In genomic region chr13:113812140-113813036, GRCh38 we compare ENCODE assay signal across 20 cellular contexts. TPM values are rescaled to one million over a fixed set of nuclear protein-coding genes. Genes with fewer than 3 reads are reported as not detected.
DNase-seq lines count a peak whose midpoint lies in the region; ATAC-seq, FAIRE-seq and TF ChIP-seq lines count a peak whose summit lies in the region.
"Had no signal": no experiment of that assay in that cellular context is flagged by ENCODE, and none has a peak within 500 bp of the region (broad histone marks: within the 10 kb centered on the region; RNA-seq: fewer than 3 reads in every experiment).

No MANE protein-coding gene starts in this region.

- DNase-seq in HepG2 (ENCODE audit: low spot score) (no peak), right lobe of liver (no peak), K562 (ENCODE audit: extremely low read depth in 1 of 4, low spot score in 3 of 4) (no peak), neural crest cell (ENCODE audit: low read depth, low spot score) (no peak), brain microvascular endothelial cell (no peak), SKM-1 (lab: John Stamatoyannopoulos, UW; ENCODE audit: unreplicated experiment) (no peak), caudate nucleus (lab: John Stamatoyannopoulos, UW) (no peak)
- DNase-seq: Caco-2; CD8-positive, alpha-beta T cell; Kasumi-1; NCI-H1092 treated with DMSO at 0.1 percent for 48 hours; NCI-H1436; NCI-H187; NCI-H524; RPMI8226; SIG-M5 had no signal

- H3K27ac ChIP-seq in HepG2 (ENCODE audit: extremely low read length, insufficient read depth, low read length) (no peak overlapping the region), right lobe of liver (no peak overlapping the region), K562 (ENCODE audit: extremely low read depth, low read depth, low read length) (no peak overlapping the region), brain microvascular endothelial cell (no peak overlapping the region), caudate nucleus (ENCODE audit: low read depth, low read length) (no peak overlapping the region)
- H3K27ac ChIP-seq: C4-2B, SK-N-MC had no signal

- intact Hi-C loops in HepG2 (cut with micrococcal nuclease; ENCODE audit: unreplicated experiment): no loop called here
- intact Hi-C loops in right lobe of liver (cut with DNase I): loop anchor here in 1 of 2 donors (10.0 kb wide), 1 partner anchor 92 kb away; no protein-coding TSS in a partner anchor
- intact Hi-C loops in K562 (cut with micrococcal nuclease): no loop called here

- H3K79me2 ChIP-seq in HepG2 (ENCODE audit: insufficient read depth, low read length): no peaks in the 10 kb centered on the region
- no peaks in the 10 kb centered on the region for H3K79me2 ChIP-seq in K562 (ENCODE audit: control insufficient read depth, insufficient read depth, low read length)

- no peak overlapping the region for H3K4me3 ChIP-seq in HepG2 (replicated peaks in 1 of 3; ENCODE audit: insufficient read depth in 1 of 3, low read depth in 2 of 3, low read length in 3 of 3)
- no peak overlapping the region for H3K4me3 ChIP-seq in right lobe of liver
- H3K4me3 ChIP-seq in K562: no peak overlapping the region
- no peak overlapping the region for H3K4me3 ChIP-seq in brain microvascular endothelial cell (ENCODE audit: low read depth, low read length)
- H3K4me3 ChIP-seq: SK-N-MC had no signal

- no peaks in the 10 kb centered on the region for H4K20me1 ChIP-seq in HepG2 (ENCODE audit: insufficient read depth, low read length)
- H4K20me1 ChIP-seq in K562 (replicated peaks; ENCODE audit: control insufficient read depth, insufficient read depth, low read length): no peaks in the 10 kb centered on the region

- no peak overlapping the region for H3K4me3 Mint-ChIP-seq in neural crest cell
- H3K4me3 Mint-ChIP-seq: B cell; CD8-positive, alpha-beta T cell had no signal

- WGBS in HepG2 (ENCODE audit: low lambda C conversion rate): 65% methylated on average over 21 of the region's 52 CpGs
- WGBS in right lobe of liver (ENCODE audit: insufficient coverage, low coverage, low lambda C conversion rate, missing lambda C conversion rate): 69% methylated on average over 27 of the region's 52 CpGs
- 32% methylated on average over 22 of the region's 52 CpGs for WGBS in K562 (ENCODE audit: insufficient coverage, low coverage, missing lambda C conversion rate)

- no peak for TF ChIP-seq EP300 in HepG2 (IDR thresholded peaks at IDR 0.05; ENCODE audit: low read depth in 2 of 2, low read length in 2 of 2)
- no peak for TF ChIP-seq EP300 in HepG2 (CRISPR knock-in tag; IDR thresholded peaks at IDR 0.05; ENCODE audit: borderline replicate concordance)
- TF ChIP-seq EP300 in K562 (IDR thresholded peaks at IDR 0.05; ENCODE audit: low read length): no peak

- POLR2A ChIA-PET in HepG2 (lab: Yijun Ruan, JAX): no interaction called here
- POLR2A ChIA-PET in K562 (lab: Yijun Ruan, JAX): no interaction called here

- CTCF ChIA-PET in HepG2 (lab: Yijun Ruan, JAX; ENCODE audit: low intra/inter-chr PET ratio, low total read pairs) (no interaction called here), K562 (lab: Yijun Ruan, JAX; ENCODE audit: low intra/inter-chr PET ratio) (no interaction called here)

- no peaks in the 10 kb centered on the region for H3K9me1 ChIP-seq in K562 (ENCODE audit: control insufficient read depth, insufficient read depth, low read length)

- FAIRE-seq in HepG2 (lab: Jason Lieb, UNC) (no peak), K562 (lab: Jason Lieb, UNC) (no peak)
- FAIRE-seq: G401.6 had no signal

- H3K9me3 ChIP-seq in HepG2 (ENCODE audit: low read length): peaks cover 17% of the 10 kb centered on the region
- no peaks in the 10 kb centered on the region for H3K9me3 ChIP-seq in right lobe of liver
- peaks cover 6% of the 10 kb centered on the region; the same call in 1 of the 2 replicates for H3K9me3 ChIP-seq in K562 (replicated peaks; ENCODE audit: control insufficient read depth, insufficient read depth, low read depth, low read length)

- H3K36me3 Mint-ChIP-seq in neural crest cell (ENCODE audit: low read depth): no peaks in the 10 kb centered on the region
- H3K36me3 Mint-ChIP-seq: CD8-positive, alpha-beta T cell had no signal

- no peaks in the 10 kb centered on the region for H3K9me3 Mint-ChIP-seq in neural crest cell

- H3K9ac ChIP-seq in HepG2 (ENCODE audit: insufficient read depth, low read depth, low read length) (no peak overlapping the region), K562 (ENCODE audit: insufficient read depth in 1 of 2, low read depth in 2 of 2, low read length in 2 of 2) (no peak overlapping the region)

- in situ Hi-C loops in HepG2 (cut with HindIII; ENCODE audit: extremely low pct_ligation_motif_present, low pct_unique_long_range_greater_than_20kb) (no loop called here), K562 (cut with MboI) (no loop called here), brain microvascular endothelial cell (cut with HindIII; ENCODE audit: low pct_ligation_motif_present, low sequenced_read_pairs) (no loop called here)

- TF ChIP-seq CTCF in HepG2 (CRISPR knock-in tag; IDR thresholded peaks at IDR 0.05) (no peak), right lobe of liver (IDR thresholded peaks at IDR 0.05) (no peak), K562 (IDR thresholded peaks at IDR 0.05 in 2 of 3, conservative IDR thresholded peaks at IDR 0.05 in 1 of 3; ENCODE audit: insufficient read depth in 2 of 3, low read depth in 1 of 3, low read length in 3 of 3) (no peak), neural crest cell (conservative IDR thresholded peaks at IDR 0.05) (no peak), brain microvascular endothelial cell (IDR thresholded peaks at IDR 0.05; ENCODE audit: low read depth, low read length, missing control alignments) (no peak)

- H3K27me3 ChIP-seq in HepG2 (ENCODE audit: control insufficient read depth in 1 of 2, insufficient read depth in 2 of 2, low read length in 2 of 2) (peaks cover 4 to 21% of the 10 kb centered on the region in 2 experiments; a peak in 3 of 5 replicates), right lobe of liver (no peaks in the 10 kb centered on the region), K562 (ENCODE audit: control insufficient read depth in 2 of 2, insufficient read depth in 2 of 2, low read length in 2 of 2) (peaks cover 0 to 11% of the 10 kb centered on the region in 2 experiments; a peak in 2 of 5 replicates), brain microvascular endothelial cell (replicated peaks) (no peaks in the 10 kb centered on the region)

- BruUV-seq in HepG2 (replicated peaks; lab: Mats Ljungman, UMichigan) (no TSS peak), K562 (replicated peaks; lab: Mats Ljungman, UMichigan) (no TSS peak)

- no peaks in the 10 kb centered on the region for H3K27me3 Mint-ChIP-seq in neural crest cell (ENCODE audit: low read depth)
- H3K27me3 Mint-ChIP-seq: B cell had no signal

- H3K36me3 ChIP-seq in HepG2 (replicated peaks in 1 of 2; ENCODE audit: control insufficient read depth in 1 of 2, insufficient read depth in 2 of 2, low read length in 2 of 2) (no peaks in the 10 kb centered on the region), right lobe of liver (no peaks in the 10 kb centered on the region), K562 (ENCODE audit: control insufficient read depth, insufficient read depth, low read length) (no peaks in the 10 kb centered on the region), brain microvascular endothelial cell (replicated peaks) (no peaks in the 10 kb centered on the region)

- H2AFZ ChIP-seq in HepG2 (ENCODE audit: low read length): no peak overlapping the region
- H2AFZ ChIP-seq in K562 (ENCODE audit: low read depth, low read length): no peak overlapping the region

- peak overlapping the region; percentile 81 for H3K27ac Mint-ChIP-seq in neural crest cell (ENCODE audit: unreplicated experiment)
- H3K27ac Mint-ChIP-seq: B cell; CD8-positive, alpha-beta T cell had no signal

- TF ChIP-seq RAD21 in HepG2 (CRISPR knock-in tag; IDR thresholded peaks at IDR 0.05) (no peak), K562 (CRISPR knock-in tag; conservative IDR thresholded peaks at IDR 0.05 in 1 of 2, IDR thresholded peaks at IDR 0.05 in 1 of 2) (no peak)

- ATAC-seq in HepG2 (no peak), right lobe of liver (no peak), K562 (no peak)
- ATAC-seq: CD8-positive, alpha-beta T cell had no signal

- H3K4me1 Mint-ChIP-seq in neural crest cell: peaks cover 7% of the 10 kb centered on the region

- H3K4me1 ChIP-seq in HepG2 (ENCODE audit: insufficient read depth, low read length): peaks cover 12% of the 10 kb centered on the region; the same call in 1 of the 2 replicates
- peaks cover 0 to 2% (median 0%) of the 10 kb centered on the region in 4 donors for H3K4me1 ChIP-seq in right lobe of liver
- H3K4me1 ChIP-seq in K562 (replicated peaks in 1 of 2; ENCODE audit: control insufficient read depth in 2 of 2, insufficient read depth in 2 of 2, low read length in 2 of 2): peaks cover 0 to 27% of the 10 kb centered on the region in 2 experiments; a peak in 2 of 5 replicates

- no peak for TF ChIP-seq POLR2A in HepG2 (IDR thresholded peaks at IDR 0.05; ENCODE audit: insufficient read depth in 1 of 2, low read depth in 2 of 2, low read length in 2 of 2)
- no peak for TF ChIP-seq POLR2A in right lobe of liver (IDR thresholded peaks at IDR 0.05)
- TF ChIP-seq POLR2A in K562 (conservative IDR thresholded peaks at IDR 0.05): no peak

- H3K4me2 ChIP-seq in HepG2 (ENCODE audit: low read depth, low read length) (no peak overlapping the region), K562 (ENCODE audit: insufficient read depth, low read length) (no peak overlapping the region)

RNA-seq across cellular contexts. Expression of gene GAS6, which starts 51.5 kb away (rescaled TPM):
- total RNA-seq in HepG2 (2016; rRNA removed; fragmentation: Illumina TruSeq; extraction: Trizol): 0.09 and 0.11 TPM in 2 replicates
- total RNA-seq in HepG2 (2016; cell fraction: cytosol; rRNA removed; fragmentation: Illumina TruSeq; extraction: Trizol; ENCODE audit: low read depth): 0.09 TPM in 1 of 2 replicates, not detected in the other
- 0.09 TPM in 1 of 2 replicates, not detected in the other for total RNA-seq in HepG2 (2016; cell fraction: insoluble cytoplasmic fraction; rRNA removed; fragmentation: Illumina TruSeq; extraction: Trizol)
- 0.19 and 0.21 TPM in 2 replicates for total RNA-seq in HepG2 (2016; cell fraction: membrane; rRNA removed; fragmentation: Illumina TruSeq; extraction: Trizol)
- 0.28 TPM in 1 of 2 replicates, not detected in the other for total RNA-seq in HepG2 (2016; cell fraction: nucleus; rRNA removed; fragmentation: Illumina TruSeq; extraction: Trizol)
- 0.21 and 0.24 TPM in 2 replicates for polyA plus RNA-seq in HepG2 (2011; rRNA removed)
- polyA plus RNA-seq in HepG2 (2011; cell fraction: cytosol; rRNA removed): 0.14 and 0.34 TPM in 2 replicates
- polyA plus RNA-seq in HepG2 (2011; cell fraction: nucleus; rRNA removed): 0.57 and 0.93 TPM in 2 replicates
- polyA plus RNA-seq in HepG2 (2012): 0.13 and 0.23 TPM in 2 replicates
- 0.05 and 0.14 TPM in 2 replicates for polyA plus RNA-seq in HepG2 (2016; cell fraction: cytosol; fragmentation: Illumina TruSeq; extraction: Trizol; ENCODE audit: low read depth)
- polyA plus RNA-seq in HepG2 (2016; cell fraction: insoluble cytoplasmic fraction; fragmentation: Illumina TruSeq; extraction: Trizol; ENCODE audit: low read depth): 0.09 and 0.13 TPM in 2 replicates
- polyA plus RNA-seq in HepG2 (2016; cell fraction: membrane; fragmentation: Illumina TruSeq; extraction: Trizol; ENCODE audit: low read depth): 0.15 and 0.21 TPM in 2 replicates
- polyA plus RNA-seq in HepG2 (2016; cell fraction: nucleus; fragmentation: Illumina TruSeq; extraction: Trizol; ENCODE audit: insufficient read depth, low read depth): 0.52 and 0.59 TPM in 2 replicates
- polyA minus RNA-seq in HepG2 (2011; rRNA and poly(A)+ RNA removed; ENCODE audit: low replicate concordance): 0.16 and 5.7 TPM in 2 replicates
- not detected in 2 replicates for polyA minus RNA-seq in HepG2 (2011; cell fraction: cytosol; rRNA and poly(A)+ RNA removed)
- polyA minus RNA-seq in HepG2 (2011; cell fraction: nucleus; rRNA and poly(A)+ RNA removed): 0.13 TPM in 1 of 2 replicates, not detected in the other
- total RNA-seq in right lobe of liver: 10 to 100 TPM; 11.9 to 48.5 (median 27.2) TPM
- 18.0 and 37.2 TPM in 2 replicates for total RNA-seq in K562 (2011; cell fraction: chromatin; rRNA removed; ENCODE audit: low replicate concordance)
- 25.2 and 27.5 TPM in 2 replicates for total RNA-seq in K562 (2011; cell fraction: nucleolus; rRNA removed)
- total RNA-seq in K562 (2011; cell fraction: nucleoplasm; rRNA removed): 19.7 and 20.2 TPM in 2 replicates
- 8.4 and 8.8 TPM in 2 replicates for total RNA-seq in K562 (2014; rRNA removed)
- total RNA-seq in K562 (2014; rRNA removed; fragmentation: Illumina TruSeq; extraction: Trizol): 0.99 and 1.7 TPM in 2 replicates
- total RNA-seq in K562 (2015; rRNA removed; fragmentation: Illumina TruSeq; extraction: Trizol): 4.2 and 4.6 TPM in 2 replicates
- 9.6 and 9.7 TPM in 2 replicates for total RNA-seq in K562 (2021)
- polyA plus RNA-seq in K562 (2011; rRNA removed): 4.9 and 8.8 TPM in 2 replicates
- 9.4 and 10.6 TPM in 2 replicates for polyA plus RNA-seq in K562 (2011; cell fraction: cytosol; rRNA removed)
- polyA plus RNA-seq in K562 (2011; cell fraction: nucleus; rRNA removed): 24.5 and 26.4 TPM in 2 replicates
- polyA plus RNA-seq in K562 (2012): 10.4 and 26.9 TPM in 2 replicates
- polyA plus RNA-seq in K562 (2014; fragmentation: Illumina TruSeq; extraction: Trizol): 4.4 and 6.1 TPM in 2 replicates
- polyA plus RNA-seq in K562 (2014; fragmentation: Nextera tagmentation; extraction: Ambion mirVana): under 1 TPM in 1 of 2 experiments, not detected in 1; 0.14 TPM
- polyA plus RNA-seq in K562 (2014; rRNA removed): 9.7 and 10.9 TPM in 2 replicates
- 2.0 and 2.2 TPM in 2 replicates for polyA minus RNA-seq in K562 (2011; rRNA and poly(A)+ RNA removed)
- 2.3 and 4.6 TPM in 2 replicates for polyA minus RNA-seq in K562 (2011; cell fraction: cytosol; rRNA and poly(A)+ RNA removed)
- 2.8 and 4.3 TPM in 2 replicates for polyA minus RNA-seq in K562 (2011; cell fraction: nucleus; rRNA and poly(A)+ RNA removed)
- total RNA-seq in neural crest cell: 7.7 and 9.0 TPM in 2 replicates

RNA-seq across cellular contexts. Expression of gene TMEM255B, which starts 53.4 kb away (rescaled TPM):
- total RNA-seq in HepG2 (2016; rRNA removed; fragmentation: Illumina TruSeq; extraction: Trizol): 0.03 TPM in 1 of 2 replicates, not detected in the other
- not detected in 2 replicates for total RNA-seq in HepG2 (2016; cell fraction: cytosol; rRNA removed; fragmentation: Illumina TruSeq; extraction: Trizol; ENCODE audit: low read depth)
- total RNA-seq in HepG2 (2016; cell fraction: insoluble cytoplasmic fraction; rRNA removed; fragmentation: Illumina TruSeq; extraction: Trizol): not detected in 2 replicates
- not detected in 2 replicates for total RNA-seq in HepG2 (2016; cell fraction: membrane; rRNA removed; fragmentation: Illumina TruSeq; extraction: Trizol)
- total RNA-seq in HepG2 (2016; cell fraction: nucleus; rRNA removed; fragmentation: Illumina TruSeq; extraction: Trizol): not detected in 2 replicates
- polyA plus RNA-seq in HepG2 (2011; rRNA removed): 0.01 TPM in 1 of 2 replicates, not detected in the other
- polyA plus RNA-seq in HepG2 (2011; cell fraction: cytosol; rRNA removed): 0.01 and 0.12 TPM in 2 replicates
- 0.02 and 0.03 TPM in 2 replicates for polyA plus RNA-seq in HepG2 (2011; cell fraction: nucleus; rRNA removed)
- 0.11 TPM in 1 of 2 replicates, not detected in the other for polyA plus RNA-seq in HepG2 (2012)
- not detected in 2 replicates for polyA plus RNA-seq in HepG2 (2016; cell fraction: cytosol; fragmentation: Illumina TruSeq; extraction: Trizol; ENCODE audit: low read depth)
- not detected in 2 replicates for polyA plus RNA-seq in HepG2 (2016; cell fraction: insoluble cytoplasmic fraction; fragmentation: Illumina TruSeq; extraction: Trizol; ENCODE audit: low read depth)
- not detected in 2 replicates for polyA plus RNA-seq in HepG2 (2016; cell fraction: membrane; fragmentation: Illumina TruSeq; extraction: Trizol; ENCODE audit: low read depth)
- polyA plus RNA-seq in HepG2 (2016; cell fraction: nucleus; fragmentation: Illumina TruSeq; extraction: Trizol; ENCODE audit: insufficient read depth, low read depth): not detected in 2 replicates
- polyA minus RNA-seq in HepG2 (2011; rRNA and poly(A)+ RNA removed; ENCODE audit: low replicate concordance): not detected in 2 replicates
- polyA minus RNA-seq in HepG2 (2011; cell fraction: cytosol; rRNA and poly(A)+ RNA removed): not detected in 2 replicates
- 0.12 and 0.13 TPM in 2 replicates for polyA minus RNA-seq in HepG2 (2011; cell fraction: nucleus; rRNA and poly(A)+ RNA removed)
- total RNA-seq in right lobe of liver: 10 to 100 TPM in 1 of 6 experiments, 1 to 10 TPM in 5; 2.5 to 10.4 (median 6.2) TPM
- total RNA-seq in K562 (2011; cell fraction: chromatin; rRNA removed; ENCODE audit: low replicate concordance): 1.8 and 1.9 TPM in 2 replicates
- total RNA-seq in K562 (2011; cell fraction: nucleolus; rRNA removed): 1.3 and 1.5 TPM in 2 replicates
- 1.1 TPM in 2 replicates for total RNA-seq in K562 (2011; cell fraction: nucleoplasm; rRNA removed)
- 0.23 and 0.33 TPM in 2 replicates for total RNA-seq in K562 (2014; rRNA removed)
- total RNA-seq in K562 (2014; rRNA removed; fragmentation: Illumina TruSeq; extraction: Trizol): 0.13 and 0.22 TPM in 2 replicates
- 0.30 and 0.36 TPM in 2 replicates for total RNA-seq in K562 (2015; rRNA removed; fragmentation: Illumina TruSeq; extraction: Trizol)
- 0.72 and 0.75 TPM in 2 replicates for total RNA-seq in K562 (2021)
- polyA plus RNA-seq in K562 (2011; rRNA removed): 0.20 and 0.45 TPM in 2 replicates
- 0.19 and 0.65 TPM in 2 replicates for polyA plus RNA-seq in K562 (2011; cell fraction: cytosol; rRNA removed)
- polyA plus RNA-seq in K562 (2011; cell fraction: nucleus; rRNA removed): 0.46 and 0.76 TPM in 2 replicates
- polyA plus RNA-seq in K562 (2012): 0.57 and 2.2 TPM in 2 replicates
- 0.42 and 0.46 TPM in 2 replicates for polyA plus RNA-seq in K562 (2014; fragmentation: Illumina TruSeq; extraction: Trizol)
- under 1 TPM; 0.01 to 0.04 TPM for polyA plus RNA-seq in K562 (2014; fragmentation: Nextera tagmentation; extraction: Ambion mirVana)
- 0.40 and 0.46 TPM in 2 replicates for polyA plus RNA-seq in K562 (2014; rRNA removed)
- polyA minus RNA-seq in K562 (2011; rRNA and poly(A)+ RNA removed): 1.1 and 1.3 TPM in 2 replicates
- 0.38 and 0.73 TPM in 2 replicates for polyA minus RNA-seq in K562 (2011; cell fraction: cytosol; rRNA and poly(A)+ RNA removed)
- 0.27 and 0.89 TPM in 2 replicates for polyA minus RNA-seq in K562 (2011; cell fraction: nucleus; rRNA and poly(A)+ RNA removed)
- total RNA-seq in neural crest cell: 2.4 and 2.5 TPM in 2 replicates
